In genomic region chr11:93756748-93757147, GRCh38 we compare ENCODE assay signal across 12 cellular contexts.
"Had no signal": no experiment of that assay in that cellular context is flagged by ENCODE, and none has a peak within 500 bp of the region (broad histone marks: within the 10 kb centered on the region; RNA-seq: fewer than 3 reads in every experiment).

No MANE protein-coding gene starts in this region.

- DNase-seq: activated effector memory CD4-positive, alpha-beta T cell treated with Interleukin-2 at 50 U/mL for 16 hours; amniotic stem cell; brain microvascular endothelial cell; endodermal cell; hippocampal formation; left ventricle myocardium superior; mesenchymal stem cell; nucleus accumbens; small intestine; tibial artery had no signal

- H3K27me3 Mint-ChIP-seq: natural killer cell treated with Interleukin-12 subunit alpha and Interleukin-12 subunit beta and Interleukin-15 and Interleukin-18, amount 100 ng/mL, for 72 hours had no signal

- ATAC-seq: activated naive CD4-positive, alpha-beta T cell treated with anti-CD3 and anti-CD28 coated beads, Interleukin-2, amount 50 U/mL, for 72 hours; left ventricle myocardium superior; natural killer cell treated with Interleukin-12 subunit alpha and Interleukin-12 subunit beta and Interleukin-15 and Interleukin-18, amount 100 ng/mL, for 72 hours had no signal

- H3K9me3 Mint-ChIP-seq: activated naive CD4-positive, alpha-beta T cell treated with anti-CD3 and anti-CD28 coated beads, Interleukin-2, amount 50 U/mL, for 72 hours; endodermal cell; natural killer cell treated with Interleukin-12 subunit alpha and Interleukin-12 subunit beta and Interleukin-15 and Interleukin-18, amount 100 ng/mL, for 72 hours had no signal

- H3K36me3 Mint-ChIP-seq: natural killer cell treated with Interleukin-12 subunit alpha and Interleukin-12 subunit beta and Interleukin-15 and Interleukin-18, amount 100 ng/mL, for 72 hours had no signal

- H3K27ac Mint-ChIP-seq: activated naive CD4-positive, alpha-beta T cell treated with anti-CD3 and anti-CD28 coated beads, Interleukin-2, amount 50 U/mL, for 72 hours; endodermal cell; natural killer cell treated with Interleukin-12 subunit alpha and Interleukin-12 subunit beta and Interleukin-15 and Interleukin-18, amount 100 ng/mL, for 72 hours had no signal

- H3K4me3 Mint-ChIP-seq: endodermal cell; natural killer cell treated with Interleukin-12 subunit alpha and Interleukin-12 subunit beta and Interleukin-15 and Interleukin-18, amount 100 ng/mL, for 72 hours had no signal
